18 cellular contexts compared by ENCODE assay signal in genomic region chr15:94225616-94226015, GRCh38. TPM values are rescaled to one million over a fixed set of nuclear protein-coding genes. Genes with fewer than 3 reads are reported as not detected.
A peak's percentile ranks its signal among the peaks of the same experiment; 100 is the strongest.
DNase-seq lines count a peak whose midpoint lies in the region; ATAC-seq and TF ChIP-seq lines count a peak whose summit lies in the region.
"Had no signal": no experiment of that assay in that cellular context is flagged by ENCODE, and none has a peak within 500 bp of the region (broad histone marks: within the 10 kb centered on the region; RNA-seq: fewer than 3 reads in every experiment).

No MANE protein-coding gene starts in this region.

- H3K4me3 ChIP-seq in mammary epithelial cell (replicated peaks in 1 of 3; ENCODE audit: insufficient read depth in 1 of 3, low read depth in 2 of 3, low read length in 3 of 3) (no peak overlapping the region), psoas muscle (no peak overlapping the region), HAP-1 (no peak overlapping the region)
- H3K4me3 ChIP-seq: BLaER1, SJSA1 had no signal

- H3K27ac Mint-ChIP-seq in MCF 10A (ENCODE audit: low read depth, unreplicated experiment) = no peak overlapping the region
- H3K27ac Mint-ChIP-seq: CD4-positive, alpha-beta memory T cell had no signal

- H3K27ac ChIP-seq in mammary epithelial cell (ENCODE audit: insufficient read depth, low read depth, low read length) (no peak overlapping the region), psoas muscle (no peak overlapping the region)
- H3K27ac ChIP-seq: 22Rv1, BLaER1, SJSA1 had no signal

- no peak overlapping the region for H3K4me3 Mint-ChIP-seq in MCF 10A (ENCODE audit: unreplicated experiment)
- H3K4me3 Mint-ChIP-seq: CD4-positive, alpha-beta memory T cell had no signal

- no peak overlapping the region for H3K4me2 ChIP-seq in mammary epithelial cell (ENCODE audit: insufficient read depth, low read depth, low read length)
- H3K4me2 ChIP-seq: BLaER1 had no signal

- ATAC-seq in psoas muscle = no peak
- ATAC-seq: HepG2 had no signal

- peak overlapping the region; percentile 35 for H2AFZ ChIP-seq in mammary epithelial cell (ENCODE audit: low read depth, low read length)

- H3K9me3 ChIP-seq in mammary epithelial cell (replicated peaks; ENCODE audit: insufficient read depth, low read length) (no peaks in the 10 kb centered on the region), psoas muscle (no peaks in the 10 kb centered on the region), HAP-1 (no peaks in the 10 kb centered on the region)
- H3K9me3 ChIP-seq: BLaER1, SJSA1 had no signal

- H3K27me3 Mint-ChIP-seq in MCF 10A (ENCODE audit: insufficient read depth, unreplicated experiment) = no peaks in the 10 kb centered on the region

- peaks cover 5% of the 10 kb centered on the region for H3K36me3 Mint-ChIP-seq in MCF 10A (ENCODE audit: insufficient read depth, unreplicated experiment)
- H3K36me3 Mint-ChIP-seq: CD4-positive, alpha-beta memory T cell had no signal

- H3K4me1 Mint-ChIP-seq in MCF 10A (ENCODE audit: insufficient read depth, unreplicated experiment) = peaks cover 9% of the 10 kb centered on the region

- 48% methylated on average over 2 of the region's 2 CpGs for WGBS in mammary epithelial cell (ENCODE audit: low coverage, missing lambda C conversion rate)
- WGBS in psoas muscle, 3 donors = 47 to 55% (median 50%) methylated on average over 2 of the region's 2 CpGs

- CTCF ChIA-PET in mammary epithelial cell (lab: Charles Lee; ENCODE audit: low non-redundant PET) = no interaction called here
- CTCF ChIA-PET in MCF 10A (lab: Yijun Ruan, JAX) = no interaction called here

- POLR2A ChIA-PET in MCF 10A (lab: Yijun Ruan, JAX) = no interaction called here

- H3K27me3 ChIP-seq in mammary epithelial cell (ENCODE audit: insufficient read depth, low read length) (no peaks in the 10 kb centered on the region), psoas muscle (ENCODE audit: insufficient read depth in 3 of 3, low read length in 2 of 3) (peaks cover 3 to 13% (median 3%) of the 10 kb centered on the region in 3 donors), HAP-1 (ENCODE audit: low read depth) (peaks cover 7% of the 10 kb centered on the region)
- H3K27me3 ChIP-seq: BLaER1 had no signal

- in situ Hi-C loops in mammary epithelial cell (cut with MboI; ENCODE audit: low sequenced_read_pairs in 2 of 2) (no loop called here), HAP-1 (cut with MboI; ENCODE audit: low sequenced_read_pairs) (no loop called here)

- no peak overlapping the region for H3K9ac ChIP-seq in mammary epithelial cell (ENCODE audit: insufficient read depth, low read length)
- H3K9ac ChIP-seq: BLaER1 had no signal

- TF ChIP-seq CTCF in mammary epithelial cell (conservative IDR thresholded peaks at IDR 0.05 in 1 of 2, IDR thresholded peaks at IDR 0.05 in 1 of 2; ENCODE audit: extremely low read depth in 1 of 2, insufficient read depth in 1 of 2, low read depth in 1 of 2, low read length in 2 of 2) = no peak
- no peak for TF ChIP-seq CTCF in MCF 10A (IDR thresholded peaks at IDR 0.05; ENCODE audit: unreplicated experiment)
- TF ChIP-seq CTCF in psoas muscle (IDR thresholded peaks at IDR 0.05) = no peak

- H3K79me2 ChIP-seq in mammary epithelial cell (ENCODE audit: insufficient read depth, low read length) = no peaks in the 10 kb centered on the region

- DNase-seq in mammary epithelial cell (no peak), MCF 10A (ENCODE audit: unreplicated experiment) (no peak), amniotic epithelial cell (ENCODE audit: low read depth) (peak; percentile 59), fibroblast of peridontal ligament (ENCODE audit: extremely low read depth) (peak; percentile 68), psoas muscle (no peak), HAP-1 (ENCODE audit: low spot score in 2 of 2) (no peak), middle frontal gyrus (ENCODE audit: extremely low spot score, low spot score) (no peak)
- no peak for DNase-seq in central memory CD4-positive, alpha-beta T cell
- DNase-seq: Calu3; CD4-positive, alpha-beta memory T cell; DMS53; KG1; NCI-H187; NCI-H526 had no signal

- dilution Hi-C loops in mammary epithelial cell (cut with HindIII; ENCODE audit: low sequenced_read_pairs) = no loop called here

- H3K4me1 ChIP-seq in mammary epithelial cell (ENCODE audit: insufficient read depth, low read length) (peaks cover 13% of the 10 kb centered on the region), psoas muscle (no peaks in the 10 kb centered on the region), HAP-1 (no peaks in the 10 kb centered on the region)

- H3K36me3 ChIP-seq in mammary epithelial cell (ENCODE audit: insufficient read depth, low read length) = no peaks in the 10 kb centered on the region
- no peaks in the 10 kb centered on the region for H3K36me3 ChIP-seq in psoas muscle (ENCODE audit: insufficient read depth in 1 of 2, low read depth in 1 of 2)
- H3K36me3 ChIP-seq in HAP-1 (replicated peaks) = no peaks in the 10 kb centered on the region
- H3K36me3 ChIP-seq: BLaER1, SJSA1 had no signal

- H3K9me3 Mint-ChIP-seq in MCF 10A (ENCODE audit: unreplicated experiment) = no peaks in the 10 kb centered on the region

- no peaks in the 10 kb centered on the region for H4K20me1 ChIP-seq in mammary epithelial cell (ENCODE audit: insufficient read depth, low read length)
- H4K20me1 ChIP-seq: BLaER1 had no signal

- no TSS peak for BruUV-seq in mammary epithelial cell (replicated peaks; lab: Mats Ljungman, UMichigan)
- BruUV-seq in MCF 10A (replicated peaks; lab: Mats Ljungman, UMichigan) = no TSS peak

- intact Hi-C loops in mammary epithelial cell (cut with micrococcal nuclease) = no loop called here
- intact Hi-C loops in MCF 10A (cut with micrococcal nuclease) = no loop called here
- intact Hi-C loops in psoas muscle (cut with DNase I) = no loop called here

RNA-seq across cellular contexts. Expression of gene MCTP2, which starts 5.7 kb away (rescaled TPM):
- 10 to 100 TPM; 24.5 to 28.0 TPM for total RNA-seq in mammary epithelial cell
- 19.5 TPM for polyA plus RNA-seq in mammary epithelial cell
- 21.3 TPM for polyA minus RNA-seq in mammary epithelial cell
- 20.5 and 25.7 TPM in 2 replicates for total RNA-seq in MCF 10A (2022)
- total RNA-seq in psoas muscle = 1 to 10 TPM in 1 of 4 donors, under 1 TPM in 3; 0.32 to 1.1 (median 0.52) TPM
- polyA plus RNA-seq in psoas muscle = under 1 TPM in 2 of 3 donors, not detected in 1; 0.01 to 0.06 TPM

Comparison
In these comparisons a context has a peak if more than half of its experiments do, and no peak if none do; other contexts are left out.
1. DNase-seq: peak in amniotic epithelial cell (single experiment) and fibroblast of peridontal ligament (single experiment); none in mammary epithelial cell (single experiment), MCF 10A (single experiment), psoas muscle (0 of 2), HAP-1 (0 of 2), middle frontal gyrus (single experiment) and central memory CD4-positive, alpha-beta T cell (single experiment).
2. RNA of gene MCTP2, which starts 5.7 kb away (total RNA-seq): 24.5 to 28.0 TPM in mammary epithelial cell and 20.5 to 25.7 TPM in MCF 10A; 0.32 to 1.1 TPM in psoas muscle; every median in the first group is over 10 times any median in the second.